ENCODE assay signal across 22 cellular contexts in the genomic region with DNA sequence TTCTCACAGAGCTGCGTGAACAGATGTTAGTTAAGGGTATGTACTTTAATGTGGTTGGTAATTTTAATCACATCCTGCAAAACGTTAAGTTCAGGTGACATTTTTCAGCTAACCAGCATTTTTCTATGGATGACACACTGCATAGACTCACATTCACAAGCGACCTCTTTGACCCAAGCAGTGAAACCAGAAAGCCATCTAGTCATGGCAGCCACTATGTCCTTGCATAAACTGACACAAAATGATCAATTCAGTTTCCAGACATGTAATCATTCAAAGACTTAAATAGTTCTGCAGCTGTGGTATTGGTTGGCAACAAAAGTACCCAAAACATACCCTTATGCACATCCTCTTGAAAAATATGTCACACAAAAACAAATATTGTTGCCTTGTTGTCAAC. TPM values are rescaled to one million over a fixed set of nuclear protein-coding genes. Genes with fewer than 3 reads are reported as not detected.
DNase-seq lines count a peak whose midpoint lies in the region; ATAC-seq and TF ChIP-seq lines count a peak whose summit lies in the region.
"Had no signal": no experiment of that assay in that cellular context is flagged by ENCODE, and none has a peak within 500 bp of the region (broad histone marks: within the 10 kb centered on the region; RNA-seq: fewer than 3 reads in every experiment).

No MANE protein-coding gene starts in this region.

- H3K9ac ChIP-seq in Karpas-422 (ENCODE audit: low read length): no peak overlapping the region
- H3K9ac ChIP-seq: GM23248 had no signal

- intact Hi-C loops in activated CD8-positive, alpha-beta T cell treated with anti-CD3 and anti-CD28 coated beads for 36 hours (cut with micrococcal nuclease): no loop called here

- no peaks in the 10 kb centered on the region for H3K36me3 ChIP-seq in Karpas-422 (ENCODE audit: insufficient read depth, low read length)
- H3K36me3 ChIP-seq: BE2C, HAP-1 had no signal

- H3K27ac ChIP-seq in Karpas-422 (ENCODE audit: low read length): no peak overlapping the region
- H3K27ac ChIP-seq: GM23248, HL-60 had no signal

- H3K4me3 Mint-ChIP-seq in activated CD8-positive, alpha-beta T cell treated with anti-CD3 and anti-CD28 coated beads for 36 hours: no peak overlapping the region
- H3K4me3 Mint-ChIP-seq in activated CD8-positive, alpha-beta T cell treated with anti-CD3 and anti-CD28 coated beads, Interleukin-2, amount 10 ng/mL, durations not matched to agents 7 days and 5 days: no peak overlapping the region
- H3K4me3 Mint-ChIP-seq: CD4-positive, CD25-positive, alpha-beta regulatory T cell; CD8-positive, alpha-beta memory T cell had no signal

- no peaks in the 10 kb centered on the region for H3K36me3 Mint-ChIP-seq in activated CD8-positive, alpha-beta T cell treated with anti-CD3 and anti-CD28 coated beads for 36 hours (ENCODE audit: low read depth)
- H3K36me3 Mint-ChIP-seq in activated CD8-positive, alpha-beta T cell treated with anti-CD3 and anti-CD28 coated beads, Interleukin-2, amount 10 ng/mL, durations not matched to agents 7 days and 5 days (ENCODE audit: low read depth): no peaks in the 10 kb centered on the region
- no peaks in the 10 kb centered on the region for H3K36me3 Mint-ChIP-seq in activated naive CD4-positive, alpha-beta T cell treated with anti-CD3 and anti-CD28 coated beads, Interleukin-2, amount 50 U/mL, for 72 hours
- H3K36me3 Mint-ChIP-seq: CD4-positive, CD25-positive, alpha-beta regulatory T cell; CD8-positive, alpha-beta memory T cell had no signal

- no peaks in the 10 kb centered on the region for H4K20me1 ChIP-seq in Karpas-422 (ENCODE audit: insufficient read depth, low read depth, low read length)

- no peak overlapping the region for H3K4me3 ChIP-seq in Karpas-422 (ENCODE audit: low read length)
- H3K4me3 ChIP-seq: GM12878, GM23248, HAP-1 had no signal

- H3K9me3 ChIP-seq in Karpas-422 (ENCODE audit: low read length): no peaks in the 10 kb centered on the region
- H3K9me3 ChIP-seq: BE2C, HAP-1 had no signal

- H3K4me1 ChIP-seq in Karpas-422 (ENCODE audit: low read length): peaks cover 3% of the 10 kb centered on the region; the same call in 1 of the 2 replicates
- H3K4me1 ChIP-seq: BE2C, HAP-1 had no signal

- DNase-seq in activated CD8-positive, alpha-beta T cell treated with anti-CD3 and anti-CD28 coated beads for 36 hours: peak; percentile 20
- no peak for DNase-seq in activated CD8-positive, alpha-beta T cell treated with anti-CD3 and anti-CD28 coated beads, Interleukin-2, amount 10 ng/mL, durations not matched to agents 7 days and 5 days
- DNase-seq in activated naive CD4-positive, alpha-beta T cell treated with anti-CD3 and anti-CD28 coated beads, Interleukin-2, amount 50 U/mL, for 72 hours (ENCODE audit: low spot score in 2 of 2): no peak
- no peak for DNase-seq in activated naive CD4-positive, alpha-beta T cell treated with anti-CD3 and anti-CD28 coated beads, Interleukin-2, amount 50 U/mL, for 16 hours
- DNase-seq in Karpas-422 (peak; percentile 25), M059J (ENCODE audit: low read depth) (peak; percentile 9)
- DNase-seq: ACHN; BE2C; C1 segment of cervical spinal cord; CD8-positive, alpha-beta memory T cell; COR-L47; DMS 273 treated with DMSO at 0.1 percent for 48 hours; DMS53; DND-41; EL; GM23248 had no signal

- no peaks in the 10 kb centered on the region for H3K79me2 ChIP-seq in Karpas-422 (ENCODE audit: low read length)

- H3K9me3 Mint-ChIP-seq in activated CD8-positive, alpha-beta T cell treated with anti-CD3 and anti-CD28 coated beads for 36 hours: no peaks in the 10 kb centered on the region
- H3K9me3 Mint-ChIP-seq in activated CD8-positive, alpha-beta T cell treated with anti-CD3 and anti-CD28 coated beads, Interleukin-2, amount 10 ng/mL, durations not matched to agents 7 days and 5 days (ENCODE audit: insufficient read depth): no peaks in the 10 kb centered on the region
- H3K9me3 Mint-ChIP-seq in activated naive CD4-positive, alpha-beta T cell treated with anti-CD3 and anti-CD28 coated beads, Interleukin-2, amount 50 U/mL, for 72 hours: no peaks in the 10 kb centered on the region
- H3K9me3 Mint-ChIP-seq: CD8-positive, alpha-beta memory T cell had no signal

- POLR2A ChIA-PET in activated CD8-positive, alpha-beta T cell treated with anti-CD3 and anti-CD28 coated beads for 36 hours (lab: Charles Lee): no interaction called here
- POLR2A ChIA-PET in activated CD8-positive, alpha-beta T cell treated with anti-CD3 and anti-CD28 coated beads, Interleukin-2, amount 10 ng/mL, durations not matched to agents 7 days and 5 days (lab: Charles Lee): no interaction called here

- no peak for TF ChIP-seq CTCF in activated CD8-positive, alpha-beta T cell treated with anti-CD3 and anti-CD28 coated beads for 36 hours (IDR thresholded peaks at IDR 0.05)

- no peaks in the 10 kb centered on the region for H3K27me3 ChIP-seq in Karpas-422 (ENCODE audit: low read length)
- H3K27me3 ChIP-seq: BE2C had no signal

- no peaks in the 10 kb centered on the region for H3K27me3 Mint-ChIP-seq in activated CD8-positive, alpha-beta T cell treated with anti-CD3 and anti-CD28 coated beads for 36 hours
- H3K27me3 Mint-ChIP-seq in activated CD8-positive, alpha-beta T cell treated with anti-CD3 and anti-CD28 coated beads, Interleukin-2, amount 10 ng/mL, durations not matched to agents 7 days and 5 days (ENCODE audit: low read depth): peaks cover 33% of the 10 kb centered on the region
- H3K27me3 Mint-ChIP-seq: CD8-positive, alpha-beta memory T cell had no signal

- H3K9me2 ChIP-seq in Karpas-422 (replicated peaks; ENCODE audit: insufficient read depth, low read length): no peaks in the 10 kb centered on the region

- peak; percentile 48 for ATAC-seq in activated CD8-positive, alpha-beta T cell treated with anti-CD3 and anti-CD28 coated beads for 36 hours
- ATAC-seq in activated CD8-positive, alpha-beta T cell treated with anti-CD3 and anti-CD28 coated beads, Interleukin-2, amount 10 ng/mL, durations not matched to agents 7 days and 5 days: no peak
- ATAC-seq in activated naive CD4-positive, alpha-beta T cell treated with anti-CD3 and anti-CD28 coated beads, Interleukin-2, amount 50 U/mL, for 72 hours: peak; percentile 23 to 57
- ATAC-seq in GM19463 (IDR thresholded peaks at IDR 0.05; ENCODE audit: unreplicated experiment): no peak
- ATAC-seq in GM19351 (IDR thresholded peaks at IDR 0.05; ENCODE audit: unreplicated experiment): no peak
- ATAC-seq: GM12878 had no signal

- no peak overlapping the region for H2AFZ ChIP-seq in Karpas-422 (ENCODE audit: low read length)
- H2AFZ ChIP-seq: GM23248 had no signal

- no peak overlapping the region for H3K27ac Mint-ChIP-seq in activated CD8-positive, alpha-beta T cell treated with anti-CD3 and anti-CD28 coated beads for 36 hours
- H3K27ac Mint-ChIP-seq in activated CD8-positive, alpha-beta T cell treated with anti-CD3 and anti-CD28 coated beads, Interleukin-2, amount 10 ng/mL, durations not matched to agents 7 days and 5 days: no peak overlapping the region
- no peak overlapping the region for H3K27ac Mint-ChIP-seq in activated naive CD4-positive, alpha-beta T cell treated with anti-CD3 and anti-CD28 coated beads, Interleukin-2, amount 50 U/mL, for 72 hours

- CTCF ChIA-PET in activated CD8-positive, alpha-beta T cell treated with anti-CD3 and anti-CD28 coated beads for 36 hours (lab: Charles Lee): interaction anchor here (0.7 to 12.9 kb wide), 6 partner anchors 67 to 1625 kb away, joined by 3 to 125 read pairs (median 42); no protein-coding TSS in a partner anchor
- CTCF ChIA-PET in activated CD8-positive, alpha-beta T cell treated with anti-CD3 and anti-CD28 coated beads, Interleukin-2, amount 10 ng/mL, durations not matched to agents 7 days and 5 days (lab: Charles Lee): interaction anchor here (0.6 to 10.6 kb wide), 7 partner anchors 11 to 206 kb away, joined by 3 to 100 read pairs (median 4); no protein-coding TSS in a partner anchor

- H3K4me1 Mint-ChIP-seq in activated CD8-positive, alpha-beta T cell treated with anti-CD3 and anti-CD28 coated beads for 36 hours (ENCODE audit: low read depth): peaks cover 18% of the 10 kb centered on the region
- H3K4me1 Mint-ChIP-seq in activated CD8-positive, alpha-beta T cell treated with anti-CD3 and anti-CD28 coated beads, Interleukin-2, amount 10 ng/mL, durations not matched to agents 7 days and 5 days (ENCODE audit: low read depth): peaks cover 9% of the 10 kb centered on the region

- no peak overlapping the region for H3K4me2 ChIP-seq in Karpas-422 (ENCODE audit: low read depth, low read length, poor library complexity, severe bottlenecking)

RNA-seq across cellular contexts. Expression of a gene that starts 7.4 kb away (rescaled TPM):
- 10 to 100 TPM; 22.2 to 27.5 TPM for total RNA-seq in activated CD8-positive, alpha-beta T cell treated with anti-CD3 and anti-CD28 coated beads for 36 hours
- 10 to 100 TPM; 28.3 to 29.5 TPM for total RNA-seq in activated CD8-positive, alpha-beta T cell treated with anti-CD3 and anti-CD28 coated beads, Interleukin-2, amount 10 ng/mL, durations not matched to agents 7 days and 5 days
- 10 to 100 TPM; 25.4 to 35.0 TPM for total RNA-seq in activated naive CD4-positive, alpha-beta T cell treated with anti-CD3 and anti-CD28 coated beads, Interleukin-2, amount 50 U/mL, for 72 hours
- total RNA-seq in Karpas-422 (2014; rRNA removed; shearing (Covaris generic); ENCODE audit: low replicate concordance): 31.5 and 36.5 TPM in 2 replicates
- total RNA-seq in M059J (2014; rRNA removed; shearing (Covaris generic)): 13.1 and 21.0 TPM in 2 replicates

Comparison
In these comparisons a context has a peak if more than half of its experiments do, and no peak if none do; other contexts are left out.
1. ATAC-seq: peak in activated CD8-positive, alpha-beta T cell treated with anti-CD3 and anti-CD28 coated beads for 36 hours (single experiment) and activated naive CD4-positive, alpha-beta T cell treated with anti-CD3 and anti-CD28 coated beads, Interleukin-2, amount 50 U/mL, for 72 hours (2 of 2); none in activated CD8-positive, alpha-beta T cell treated with anti-CD3 and anti-CD28 coated beads, Interleukin-2, amount 10 ng/mL, durations not matched to agents 7 days and 5 days (single experiment), GM19463 (single experiment) and GM19351 (single experiment).
2. DNase-seq: peak in activated CD8-positive, alpha-beta T cell treated with anti-CD3 and anti-CD28 coated beads for 36 hours (single experiment), Karpas-422 (single experiment) and M059J (single experiment); none in activated CD8-positive, alpha-beta T cell treated with anti-CD3 and anti-CD28 coated beads, Interleukin-2, amount 10 ng/mL, durations not matched to agents 7 days and 5 days (single experiment), activated naive CD4-positive, alpha-beta T cell treated with anti-CD3 and anti-CD28 coated beads, Interleukin-2, amount 50 U/mL, for 72 hours (0 of 2) and activated naive CD4-positive, alpha-beta T cell treated with anti-CD3 and anti-CD28 coated beads, Interleukin-2, amount 50 U/mL, for 16 hours (single experiment).